In the genomic region with DNA sequence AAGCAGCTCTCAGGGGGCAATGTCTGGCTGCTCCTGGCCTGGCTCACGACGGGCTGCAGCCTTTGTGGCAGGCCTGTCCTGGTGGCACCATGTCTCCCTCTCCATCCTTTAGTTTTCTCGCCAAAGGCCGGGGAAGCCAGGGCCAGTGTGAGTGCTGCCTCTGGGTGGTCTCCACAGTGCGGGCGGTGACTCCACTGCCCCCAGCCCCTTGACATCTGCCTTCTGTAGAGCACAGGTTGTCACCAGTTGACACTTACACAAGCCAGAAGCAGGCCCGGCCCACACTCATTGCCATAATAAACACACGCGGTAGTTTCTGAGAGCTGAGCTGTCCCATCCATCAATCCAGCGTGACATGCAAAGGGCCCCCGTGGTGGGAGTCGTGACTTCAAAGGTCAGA, we compare ENCODE assay signal across 25 cellular contexts.
DNase-seq lines count a peak whose midpoint lies in the region; ATAC-seq, FAIRE-seq and TF ChIP-seq lines count a peak whose summit lies in the region.
"Had no signal": no experiment of that assay in that cellular context is flagged by ENCODE, and none has a peak within 500 bp of the region (broad histone marks: within the 10 kb centered on the region; RNA-seq: fewer than 3 reads in every experiment).

No MANE protein-coding gene starts in this region.

- no peaks in the 10 kb centered on the region for H3K79me1 ChIP-seq in H1 (ENCODE audit: low read depth, low read length)

- H2AFZ ChIP-seq in H1 (ENCODE audit: low read length) (no peak overlapping the region), neural progenitor cell (replicated peaks) (no peak overlapping the region)

- DNase-seq in cardiac muscle cell (ENCODE audit: low read depth in 1 of 2, low spot score in 1 of 2) (peak in 1 of 2 donors; percentile 83), heart left ventricle (no peak), H1 (ENCODE audit: low read depth in 1 of 2, low spot score in 2 of 2) (no peak), neural progenitor cell (ENCODE audit: low spot score) (no peak), hepatic stellate cell (ENCODE audit: low spot score) (no peak), DMS53 (lab: John Stamatoyannopoulos, UW) (no peak)
- DNase-seq in stimulated activated effector memory CD8-positive, alpha-beta T cell treated with anti-CD3 and anti-CD28 coated beads, Interleukin-12 subunit alpha, Interleukin-12 subunit beta, amount 100 ng/mL, for 72 hours (ENCODE audit: low spot score in 2 of 2): no peak
- DNase-seq: AML-193; Caco-2; Calu3; CD4-positive, alpha-beta T cell; CD8-positive, alpha-beta T cell; DMS79; DND-41; EL; GF-D8 had no signal

- no peak overlapping the region for H3K4ac ChIP-seq in H1 (replicated peaks; ENCODE audit: insufficient read length, low read depth, low read length)

- H3K27ac Mint-ChIP-seq in neural progenitor cell: peak overlapping the region; percentile 21
- no peak overlapping the region for H3K27ac Mint-ChIP-seq in stimulated activated effector memory CD8-positive, alpha-beta T cell treated with anti-CD3 and anti-CD28 coated beads, Interleukin-12 subunit alpha, Interleukin-12 subunit beta, amount 100 ng/mL, for 72 hours
- H3K27ac Mint-ChIP-seq: B cell; CD4-positive, alpha-beta T cell; CD8-positive, alpha-beta T cell had no signal

- no peak overlapping the region for H2BK15ac ChIP-seq in H1 (ENCODE audit: low read length)

- TF ChIP-seq RAD21 in H1 (IDR thresholded peaks at IDR 0.05 in 1 of 2, conservative IDR thresholded peaks at IDR 0.05 in 1 of 2; ENCODE audit: low read depth in 2 of 2, low read length in 2 of 2): no peak

- peaks cover 4% of the 10 kb centered on the region for H3K4me1 Mint-ChIP-seq in neural progenitor cell
- no peaks in the 10 kb centered on the region for H3K4me1 Mint-ChIP-seq in stimulated activated effector memory CD8-positive, alpha-beta T cell treated with anti-CD3 and anti-CD28 coated beads, Interleukin-12 subunit alpha, Interleukin-12 subunit beta, amount 100 ng/mL, for 72 hours
- H3K4me1 Mint-ChIP-seq: B cell had no signal

- H3K27me3 Mint-ChIP-seq in neural progenitor cell (ENCODE audit: insufficient read depth, low read depth): peaks cover 19% of the 10 kb centered on the region

- H3K27ac ChIP-seq in cardiac muscle cell (peak overlapping the region; percentile 15), heart left ventricle (no peak overlapping the region), H1 (ENCODE audit: low read depth, low read length) (no peak overlapping the region), neural progenitor cell (no peak overlapping the region)
- H3K27ac ChIP-seq: 22Rv1; A549; BLaER1 treated with 17β-estradiol and CSF1 and Interleukin-3, amounts not matched to agents 10 nM and 100 nM; C4-2B had no signal

- peak overlapping the region; percentile 35; the same call in 1 of the 2 replicates for H4K8ac ChIP-seq in H1 (ENCODE audit: extremely low read depth, insufficient read depth, low read length)

- no peak overlapping the region for H3K23ac ChIP-seq in H1 (ENCODE audit: insufficient read length)

- H3K9me3 Mint-ChIP-seq in neural progenitor cell: no peaks in the 10 kb centered on the region
- H3K9me3 Mint-ChIP-seq in stimulated activated effector memory CD8-positive, alpha-beta T cell treated with anti-CD3 and anti-CD28 coated beads, Interleukin-12 subunit alpha, Interleukin-12 subunit beta, amount 100 ng/mL, for 72 hours: no peaks in the 10 kb centered on the region
- H3K9me3 Mint-ChIP-seq: CD4-positive, alpha-beta T cell had no signal

- H3K4me3 ChIP-seq in cardiac muscle cell (no peak overlapping the region), heart left ventricle (no peak overlapping the region), H1 (ENCODE audit: extremely low read depth in 1 of 4, insufficient read depth in 2 of 4, low read depth in 3 of 4, low read length in 4 of 4) (no peak overlapping the region), neural progenitor cell (no peak overlapping the region)
- H3K4me3 ChIP-seq: A549; BLaER1 treated with 17β-estradiol and CSF1 and Interleukin-3, amounts not matched to agents 10 nM and 100 nM had no signal

- H3K4me3 Mint-ChIP-seq in neural progenitor cell: no peak overlapping the region
- H3K4me3 Mint-ChIP-seq in stimulated activated effector memory CD8-positive, alpha-beta T cell treated with anti-CD3 and anti-CD28 coated beads, Interleukin-12 subunit alpha, Interleukin-12 subunit beta, amount 100 ng/mL, for 72 hours: no peak overlapping the region
- H3K4me3 Mint-ChIP-seq: B cell; CD4-positive, alpha-beta T cell; CD8-positive, alpha-beta T cell had no signal

- H3K36me3 ChIP-seq in cardiac muscle cell (no peaks in the 10 kb centered on the region), heart left ventricle (no peaks in the 10 kb centered on the region), H1 (ENCODE audit: control insufficient read depth in 2 of 4, insufficient read depth in 4 of 4, low read length in 3 of 4) (no peaks in the 10 kb centered on the region), neural progenitor cell (no peaks in the 10 kb centered on the region)
- H3K36me3 ChIP-seq: BLaER1 treated with 17β-estradiol and CSF1 and Interleukin-3, amounts not matched to agents 10 nM and 100 nM had no signal

- H4K5ac ChIP-seq in H1 (ENCODE audit: insufficient read length, low read depth, low read length): no peak overlapping the region

- no peak overlapping the region for H3K56ac ChIP-seq in H1 (replicated peaks; ENCODE audit: insufficient read length, low read depth, low read length)

- CTCF ChIA-PET in H1 (lab: Charles Lee; ENCODE audit: partially characterized antibody): interaction anchor here (1.0 to 1.4 kb wide), 2 partner anchors 13 to 26 kb away, joined by 3 to 5 read pairs; no protein-coding TSS in a partner anchor

- H2AK5ac ChIP-seq in H1 (ENCODE audit: low read depth, low read length): no peak overlapping the region

- H3K4me1 ChIP-seq in cardiac muscle cell (ENCODE audit: low read depth) (no peaks in the 10 kb centered on the region), heart left ventricle (no peaks in the 10 kb centered on the region), H1 (replicated peaks in 1 of 4; ENCODE audit: control insufficient read depth in 3 of 4, insufficient read depth in 4 of 4, low read length in 3 of 4) (peaks cover 0 to under 1% (median 0%) of the 10 kb centered on the region in 4 experiments; a peak in 3 of 7 replicates), neural progenitor cell (no peaks in the 10 kb centered on the region)
- H3K4me1 ChIP-seq: A549, Caco-2 had no signal

- H3F3A ChIP-seq in neural progenitor cell (ENCODE audit: low read depth): no peaks in the 10 kb centered on the region

- no peak overlapping the region for H2BK120ac ChIP-seq in H1 (replicated peaks; ENCODE audit: low read depth, low read length)

- H4K91ac ChIP-seq in H1 (replicated peaks; ENCODE audit: insufficient read length, low read length): no peak overlapping the region

- no peak for ATAC-seq in heart left ventricle
- no peak for ATAC-seq in stimulated activated effector memory CD8-positive, alpha-beta T cell treated with anti-CD3 and anti-CD28 coated beads, Interleukin-12 subunit alpha, Interleukin-12 subunit beta, amount 100 ng/mL, for 72 hours
- ATAC-seq: A549; CD8-positive, alpha-beta T cell had no signal

- FAIRE-seq in H1 (lab: Jason Lieb, UNC): no peak
- FAIRE-seq: D721Med, G401.6, GM12891, GM19239 had no signal

- no peak overlapping the region for H2BK20ac ChIP-seq in H1 (ENCODE audit: low read length)

- H3K23me2 ChIP-seq in H1 (ENCODE audit: low read depth, low read length): no peaks in the 10 kb centered on the region

- H3K79me2 ChIP-seq in H1 (ENCODE audit: control insufficient read depth in 1 of 2, insufficient read depth in 2 of 2, low read length in 2 of 2) (no peaks in the 10 kb centered on the region), neural progenitor cell (ENCODE audit: low read depth) (no peaks in the 10 kb centered on the region)

- H2BK5ac ChIP-seq in H1 (ENCODE audit: low read depth, low read length): no peak overlapping the region

- intact Hi-C loops in heart left ventricle (cut with DNase I): no loop called here

- TF ChIP-seq CTCF in cardiac muscle cell (IDR thresholded peaks at IDR 0.05; ENCODE audit: low read depth, low read length) (no peak), heart left ventricle (IDR thresholded peaks at IDR 0.05) (no peak), H1 (IDR thresholded peaks at IDR 0.05; ENCODE audit: control extremely low read depth in 1 of 3, insufficient read depth in 1 of 3, low read depth in 1 of 3, low read length in 3 of 3) (no peak), neural progenitor cell (IDR thresholded peaks at IDR 0.05) (no peak)

- H4K20me1 ChIP-seq in H1 (replicated peaks in 1 of 2; ENCODE audit: control insufficient read depth in 1 of 2, insufficient read depth in 2 of 2, low read length in 2 of 2) (peaks cover 0 to 3% of the 10 kb centered on the region in 2 experiments), neural progenitor cell (ENCODE audit: low read depth) (no peaks in the 10 kb centered on the region)
- H4K20me1 ChIP-seq: BLaER1 treated with 17β-estradiol and CSF1 and Interleukin-3, amounts not matched to agents 10 nM and 100 nM had no signal

- WGBS in heart left ventricle, 4 donors: 12 to 28% (median 23%) methylated on average over 7 to 12 of the region's 12 CpGs
- WGBS in H1 (ENCODE audit: extremely low coverage in 1 of 2, insufficient coverage in 1 of 2, insufficient read length in 1 of 2, insufficient replicate concordance in 2 of 2, low coverage in 1 of 2, low lambda C conversion rate in 2 of 2, missing lambda C conversion rate in 1 of 2), 2 experiments: 87% methylated on average over 11 of the region's 12 CpGs; no CpG with 5 or more reads in 1 of the 2 experiments

- H3K9me3 ChIP-seq in cardiac muscle cell (ENCODE audit: low read depth) (no peaks in the 10 kb centered on the region), heart left ventricle (peaks cover 0 to 6% (median 0%) of the 10 kb centered on the region in 12 donors), H1 (ENCODE audit: insufficient read depth in 2 of 2, low read depth in 1 of 2, low read length in 1 of 2) (no peaks in the 10 kb centered on the region), neural progenitor cell (ENCODE audit: low read depth) (no peaks in the 10 kb centered on the region)
- H3K9me3 ChIP-seq: A549 had no signal

- H3K4me2 ChIP-seq in H1 (ENCODE audit: insufficient read depth in 1 of 2, low read depth in 2 of 2, low read length in 2 of 2) (no peak overlapping the region), neural progenitor cell (no peak overlapping the region)
- H3K4me2 ChIP-seq: A549; BLaER1 treated with 17β-estradiol and CSF1 and Interleukin-3, amounts not matched to agents 10 nM and 100 nM had no signal

- no peaks in the 10 kb centered on the region for H3K36me3 Mint-ChIP-seq in neural progenitor cell
- H3K36me3 Mint-ChIP-seq in stimulated activated effector memory CD8-positive, alpha-beta T cell treated with anti-CD3 and anti-CD28 coated beads, Interleukin-12 subunit alpha, Interleukin-12 subunit beta, amount 100 ng/mL, for 72 hours: no peaks in the 10 kb centered on the region
- H3K36me3 Mint-ChIP-seq: CD8-positive, alpha-beta T cell had no signal

- no peak for TF ChIP-seq EP300 in H1 (IDR thresholded peaks at IDR 0.05; ENCODE audit: borderline replicate concordance in 1 of 2, low read depth in 2 of 2, low read length in 2 of 2)

- no peak overlapping the region for H3K18ac ChIP-seq in H1 (ENCODE audit: extremely low read depth, low read length)

- POLR2A ChIA-PET in H1 (lab: Charles Lee; ENCODE audit: partially characterized antibody): no interaction called here

- H2BK12ac ChIP-seq in H1 (ENCODE audit: low read depth, low read length): no peak overlapping the region

- no peak overlapping the region for H3K14ac ChIP-seq in H1 (ENCODE audit: insufficient read length)

- no peak for TF ChIP-seq POLR2A in heart left ventricle (IDR thresholded peaks at IDR 0.05)
- no peak for TF ChIP-seq POLR2A in H1 (IDR thresholded peaks at IDR 0.05; ENCODE audit: control extremely low read depth in 1 of 2, low read depth in 2 of 2, low read length in 2 of 2)

- H3K9ac ChIP-seq in H1 (replicated peaks in 1 of 4; ENCODE audit: extremely low read depth in 1 of 4, low read depth in 3 of 4, low read length in 3 of 4): no peak overlapping the region
- no peak overlapping the region for H3K9ac ChIP-seq in neural progenitor cell
- H3K9ac ChIP-seq: BLaER1 treated with 17β-estradiol and CSF1 and Interleukin-3, amounts not matched to agents 10 nM and 100 nM had no signal

- H3K27me3 ChIP-seq in cardiac muscle cell (no peaks in the 10 kb centered on the region), heart left ventricle (peaks cover 0 to 19% (median 0%) of the 10 kb centered on the region in 9 donors), H1 (replicated peaks in 1 of 4; ENCODE audit: control insufficient read depth in 3 of 4, extremely low read depth in 1 of 4, insufficient read depth in 3 of 4, low read length in 3 of 4) (no peaks in the 10 kb centered on the region; a peak in 3 of 7 replicates), neural progenitor cell (no peaks in the 10 kb centered on the region)
- H3K27me3 ChIP-seq: BLaER1 treated with 17β-estradiol and CSF1 and Interleukin-3, amounts not matched to agents 10 nM and 100 nM had no signal
